ENCODE assay signal across 8 cellular contexts in genomic region chr6:79672631-79673065, GRCh38. TPM values are rescaled to one million over a fixed set of nuclear protein-coding genes. Genes with fewer than 3 reads are reported as not detected.
DNase-seq lines count a peak whose midpoint lies in the region; ATAC-seq, FAIRE-seq and TF ChIP-seq lines count a peak whose summit lies in the region.

No MANE protein-coding gene starts in this region.

- H3K27ac Mint-ChIP-seq in T-helper 17 cell = peak overlapping the region; percentile 85

- H4K20me1 ChIP-seq in hepatocyte (ENCODE audit: insufficient read depth, poor library complexity, severe bottlenecking) = no peaks in the 10 kb centered on the region

- TF ChIP-seq CTCF in D721Med (IDR thresholded peaks at IDR 0.05; ENCODE audit: insufficient read depth, missing control alignments) = peak; percentile 48
- no peak for TF ChIP-seq CTCF in HEK293 (tag by site-specific recombination; IDR thresholded peaks at IDR 0.05)
- TF ChIP-seq CTCF in hepatocyte (IDR thresholded peaks at IDR 0.05; ENCODE audit: poor library complexity) = peak; percentile 66

- POLR2A ChIA-PET in HEK293 (lab: Yijun Ruan, JAX) = interaction anchor here (1.6 kb wide), 1 partner anchor 41 kb away, joined by 9 read pairs; the partner anchor contains the start of gene SH3BGRL2

- no peaks in the 10 kb centered on the region for H3K9me2 ChIP-seq in hepatocyte (replicated peaks; ENCODE audit: insufficient read depth)

- no peak for FAIRE-seq in D721Med (lab: Jason Lieb, UNC)

- H3K27ac ChIP-seq in HEK293 (ENCODE audit: extremely low read depth, low read depth, low read length) = no peak overlapping the region
- H3K27ac ChIP-seq in hepatocyte = peak overlapping the region; percentile 63

- CTCF ChIA-PET in HEK293 (lab: Yijun Ruan, JAX) = interaction anchor here (0.6 to 1.9 kb wide), 22 partner anchors 12 to 789 kb away, joined by 3 to 30 read pairs (median 3); partner anchors contain the start of gene SH3BGRL2

- 53% methylated on average over 1 of the region's 1 CpG for WGBS in hepatocyte (ENCODE audit: low lambda C conversion rate, missing lambda C conversion rate)

- H3K4me1 Mint-ChIP-seq in T-helper 17 cell = peaks cover 22% of the 10 kb centered on the region

- no peaks in the 10 kb centered on the region; the same call in 1 of the 2 replicates for H3K4me1 ChIP-seq in HEK293 (ENCODE audit: control insufficient read depth, insufficient read depth, low read length)
- peaks cover 38% of the 10 kb centered on the region for H3K4me1 ChIP-seq in hepatocyte (ENCODE audit: insufficient read depth)

- intact Hi-C loops in sciatic nerve (cut with DNase I) = no loop called here

- peak overlapping the region; percentile 4 for H3K4me3 Mint-ChIP-seq in T-helper 17 cell

- no peaks in the 10 kb centered on the region for H3K9me3 ChIP-seq in HEK293 (ENCODE audit: control insufficient read depth, insufficient read depth, low read depth, low read length)
- H3K9me3 ChIP-seq in T-helper 17 cell (ENCODE audit: control insufficient read depth, low read length, poor library complexity, severe bottlenecking) = no peaks in the 10 kb centered on the region
- no peaks in the 10 kb centered on the region for H3K9me3 ChIP-seq in hepatocyte (ENCODE audit: low read depth)

- H3K36me3 ChIP-seq in HEK293 (ENCODE audit: control insufficient read depth in 2 of 2, insufficient read depth in 1 of 2, low read length in 2 of 2) = peaks cover 0 to 3% of the 10 kb centered on the region in 2 experiments; a peak in 1 of 3 replicates
- no peaks in the 10 kb centered on the region for H3K36me3 ChIP-seq in hepatocyte (replicated peaks; ENCODE audit: insufficient read depth, low read depth)

- peaks cover 42% of the 10 kb centered on the region for H3K79me2 ChIP-seq in hepatocyte

- no peak overlapping the region for H3K4me2 ChIP-seq in hepatocyte

- H3K36me3 Mint-ChIP-seq in T-helper 17 cell (ENCODE audit: low read depth) = no peaks in the 10 kb centered on the region

- H2AFZ ChIP-seq in hepatocyte = no peak overlapping the region

- no peaks in the 10 kb centered on the region for H3K27me3 Mint-ChIP-seq in T-helper 17 cell

- no peak for ATAC-seq in T-helper 17 cell
- no peak for ATAC-seq in sciatic nerve

- H3K27me3 ChIP-seq in hepatocyte = no peaks in the 10 kb centered on the region

- DNase-seq in D721Med (ENCODE audit: insufficient read length, low spot score) = no peak
- DNase-seq in T-helper 17 cell = no peak
- DNase-seq in hepatocyte (ENCODE audit: low spot score) = peak; percentile 51
- no peak for DNase-seq in sciatic nerve (ENCODE audit: low spot score)
- no peak for DNase-seq in NCI-H524 treated with DMSO at 0.1 percent for 48 hours (lab: John Stamatoyannopoulos, UW)
- no peak for DNase-seq in amygdala (lab: John Stamatoyannopoulos, UW)
- DNase-seq in stimulated activated CD4-positive, alpha-beta T cell treated with anti-CD3 and anti-CD28 coated beads, Interleukin-12 subunit alpha, Interleukin-12 subunit beta, amount 100 ng/mL, for 4 hours = no peak

- H3K4me3 ChIP-seq in HEK293 (ENCODE audit: low read depth, low read length) (no peak overlapping the region), hepatocyte (no peak overlapping the region)

TF ChIP-seq in HEK293, 187 proteins besides CTCF, POLR2A, EP300 and RAD21:
- peak; percentile 89 for TF ChIP-seq ZNF664 (tag by site-specific recombination; IDR thresholded peaks at IDR 0.05)
- TF ChIP-seq ZNF654 (tag by site-specific recombination; IDR thresholded peaks at IDR 0.05; ENCODE audit: low read depth) = peak; percentile 66
- TF ChIP-seq ZNF670 (tag by site-specific recombination; IDR thresholded peaks at IDR 0.05; ENCODE audit: low read depth) = no peak
- TF ChIP-seq ZNF76 (tag by site-specific recombination; IDR thresholded peaks at IDR 0.05; ENCODE audit: borderline replicate concordance, low read depth) = no peak
- no peak for TF ChIP-seq KLF7 (tag by site-specific recombination; IDR thresholded peaks at IDR 0.05; ENCODE audit: borderline replicate concordance)
TF ChIP-seq in HEK293: peak in this region for 2.

RNA-seq across cellular contexts. Expression of gene SH3BGRL2, which starts 41.5 kb away (rescaled TPM):
- total RNA-seq in T-helper 17 cell (10 to 100 TPM in 1 of 2 donors, 1 to 10 TPM in 1; 2.1 to 36.0 TPM), hepatocyte (63.6 and 71.4 TPM in 2 replicates), sciatic nerve (35.9 TPM)
- polyA plus RNA-seq in hepatocyte = 23.4 and 24.1 TPM in 2 replicates
